ENCODE assay signal across 23 cellular contexts in genomic region chr2:147756103-147756502, GRCh38.
"Had no signal": no experiment of that assay in that cellular context is flagged by ENCODE, and none has a peak within 500 bp of the region (broad histone marks: within the 10 kb centered on the region; RNA-seq: fewer than 3 reads in every experiment).

No MANE protein-coding gene starts in this region.

- DNase-seq: activated B cell treated with CpG ODN at 0.5 μM for 24 hours; activated CD4-positive, alpha-beta memory T cell treated with anti-CD3 and anti-CD28 coated beads, Interleukin-2, amount 10 ng/mL, durations not matched to agents 7 days and 5 days; activated CD4-positive, alpha-beta T cell treated with anti-CD3 and anti-CD28 coated beads for 48 hours; activated CD8-positive, alpha-beta memory T cell treated with anti-CD3 and anti-CD28 coated beads, Interleukin-2, amount 10 ng/mL, durations not matched to agents 7 days and 5 days; activated naive CD4-positive, alpha-beta T cell; activated naive CD8-positive, alpha-beta T cell treated with anti-CD3 and anti-CD28 coated beads, Interleukin-2, amount 10 ng/mL, durations not matched to agents 7 days and 5 days; activated T-cell treated with anti-CD3 and anti-CD28 coated beads, Interleukin-2, amount 50 U/mL, for 1 hour; amygdala; body of pancreas; effector CD8-positive, alpha-beta T cell; heart left ventricle; left ventricle myocardium inferior; mammary epithelial cell; midbrain; nucleus accumbens; posterior cingulate gyrus; stimulated activated CD4-positive, alpha-beta T cell treated with anti-CD3 and anti-CD28 coated beads, Interleukin-1b, Interleukin-23, amount 100 ng/mL, for 48 hours; stimulated activated CD8-positive, alpha-beta memory T cell treated with anti-CD3 and anti-CD28 coated beads, Interleukin-4, amount 100 ng/mL, for 48 hours; stimulated activated naive CD4-positive, alpha-beta T cell; thyroid gland had no signal

- H3K27ac Mint-ChIP-seq: activated B cell treated with CpG ODN at 0.5 μM for 24 hours; activated CD4-positive, alpha-beta memory T cell treated with anti-CD3 and anti-CD28 coated beads, Interleukin-2, amount 10 ng/mL, durations not matched to agents 7 days and 5 days; activated CD8-positive, alpha-beta memory T cell treated with anti-CD3 and anti-CD28 coated beads, Interleukin-2, amount 10 ng/mL, durations not matched to agents 7 days and 5 days; activated naive CD8-positive, alpha-beta T cell treated with anti-CD3 and anti-CD28 coated beads, Interleukin-2, amount 10 ng/mL, durations not matched to agents 7 days and 5 days; activated T-helper 17 cell treated with anti-CD3 and anti-CD28 coated beads, Interleukin-2, amount 50 U/mL, for 72 hours; nephron had no signal

- ATAC-seq: activated CD8-positive, alpha-beta memory T cell treated with anti-CD3 and anti-CD28 coated beads, Interleukin-2, amount 10 ng/mL, durations not matched to agents 7 days and 5 days; activated T-helper 17 cell treated with anti-CD3 and anti-CD28 coated beads, Interleukin-2, amount 50 U/mL, for 72 hours; body of pancreas; gastroesophageal sphincter; heart left ventricle had no signal

- H3K36me3 Mint-ChIP-seq: activated CD8-positive, alpha-beta memory T cell treated with anti-CD3 and anti-CD28 coated beads, Interleukin-2, amount 10 ng/mL, durations not matched to agents 7 days and 5 days; activated naive CD8-positive, alpha-beta T cell treated with anti-CD3 and anti-CD28 coated beads, Interleukin-2, amount 10 ng/mL, durations not matched to agents 7 days and 5 days had no signal

- H3K4me3 Mint-ChIP-seq: activated B cell treated with CpG ODN at 0.5 μM for 24 hours; activated CD4-positive, alpha-beta memory T cell treated with anti-CD3 and anti-CD28 coated beads, Interleukin-2, amount 10 ng/mL, durations not matched to agents 7 days and 5 days; activated CD8-positive, alpha-beta memory T cell treated with anti-CD3 and anti-CD28 coated beads, Interleukin-2, amount 10 ng/mL, durations not matched to agents 7 days and 5 days; activated naive CD8-positive, alpha-beta T cell treated with anti-CD3 and anti-CD28 coated beads, Interleukin-2, amount 10 ng/mL, durations not matched to agents 7 days and 5 days; activated T-helper 17 cell treated with anti-CD3 and anti-CD28 coated beads, Interleukin-2, amount 50 U/mL, for 72 hours; nephron had no signal

- H3K27me3 Mint-ChIP-seq: activated B cell treated with CpG ODN at 0.5 μM for 24 hours had no signal

- H3K4me1 Mint-ChIP-seq: activated B cell treated with CpG ODN at 0.5 μM for 24 hours; activated CD4-positive, alpha-beta memory T cell treated with anti-CD3 and anti-CD28 coated beads, Interleukin-2, amount 10 ng/mL, durations not matched to agents 7 days and 5 days; activated CD8-positive, alpha-beta memory T cell treated with anti-CD3 and anti-CD28 coated beads, Interleukin-2, amount 10 ng/mL, durations not matched to agents 7 days and 5 days; activated naive CD8-positive, alpha-beta T cell treated with anti-CD3 and anti-CD28 coated beads, Interleukin-2, amount 10 ng/mL, durations not matched to agents 7 days and 5 days; activated T-helper 17 cell treated with anti-CD3 and anti-CD28 coated beads, Interleukin-2, amount 50 U/mL, for 72 hours had no signal

- H3K9me3 Mint-ChIP-seq: activated B cell treated with CpG ODN at 0.5 μM for 24 hours; activated CD4-positive, alpha-beta memory T cell treated with anti-CD3 and anti-CD28 coated beads, Interleukin-2, amount 10 ng/mL, durations not matched to agents 7 days and 5 days; activated naive CD8-positive, alpha-beta T cell treated with anti-CD3 and anti-CD28 coated beads, Interleukin-2, amount 10 ng/mL, durations not matched to agents 7 days and 5 days; activated T-helper 17 cell treated with anti-CD3 and anti-CD28 coated beads, Interleukin-2, amount 50 U/mL, for 72 hours; nephron had no signal
